25 cellular contexts compared by ENCODE assay signal in genomic region chr3:149450281-149450680, GRCh38. TPM values are rescaled to one million over a fixed set of nuclear protein-coding genes. Genes with fewer than 3 reads are reported as not detected.
DNase-seq lines count a peak whose midpoint lies in the region; ATAC-seq, FAIRE-seq and TF ChIP-seq lines count a peak whose summit lies in the region.
"Had no signal": no experiment of that assay in that cellular context is flagged by ENCODE, and none has a peak within 500 bp of the region (broad histone marks: within the 10 kb centered on the region; RNA-seq: fewer than 3 reads in every experiment).

No MANE protein-coding gene starts in this region.

- peak overlapping the region; percentile 39 for H3K4me2 ChIP-seq in astrocyte (ENCODE audit: low read length)

- intact Hi-C loops in heart right ventricle (cut with DNase I), result no loop called here
- intact Hi-C loops in left ventricle myocardium superior (cut with micrococcal nuclease), result no loop called here

- H3K79me2 ChIP-seq in astrocyte (ENCODE audit: insufficient read depth, low read length), result no peaks in the 10 kb centered on the region

- peak overlapping the region; percentile 58 for H3K9ac ChIP-seq in astrocyte (ENCODE audit: low read length)

- H3K27me3 Mint-ChIP-seq in astrocyte (ENCODE audit: low read depth, unreplicated experiment) (no peaks in the 10 kb centered on the region), mesothelial cell of epicardium (ENCODE audit: low read depth) (no peaks in the 10 kb centered on the region)

- H3K27ac Mint-ChIP-seq in astrocyte (ENCODE audit: unreplicated experiment) (peak overlapping the region; percentile 69), mesothelial cell of epicardium (peak overlapping the region; percentile 98)
- H3K27ac Mint-ChIP-seq: activated CD4-positive, alpha-beta T cell treated with anti-CD3 and anti-CD28 coated beads for 36 hours; activated naive CD8-positive, alpha-beta T cell treated with anti-CD3 and anti-CD28 coated beads, Interleukin-2, amount 50 U/mL, for 24 hours; activated T-helper 17 cell treated with anti-CD3 and anti-CD28 coated beads, Interleukin-2, amount 50 U/mL, for 72 hours; CD4-positive, CD25-positive, alpha-beta regulatory T cell; naive B cell had no signal

- peaks cover 45% of the 10 kb centered on the region for H3K4me1 Mint-ChIP-seq in astrocyte (ENCODE audit: low read depth, unreplicated experiment)
- peaks cover 37% of the 10 kb centered on the region for H3K4me1 Mint-ChIP-seq in mesothelial cell of epicardium
- H3K4me1 Mint-ChIP-seq: activated CD4-positive, alpha-beta T cell treated with anti-CD3 and anti-CD28 coated beads for 36 hours; activated T-helper 17 cell treated with anti-CD3 and anti-CD28 coated beads, Interleukin-2, amount 50 U/mL, for 72 hours; CD4-positive, CD25-positive, alpha-beta regulatory T cell had no signal

- H3K4me1 ChIP-seq in heart right ventricle (peaks cover 8 to 32% (median 29%) of the 10 kb centered on the region in 9 donors), astrocyte (ENCODE audit: insufficient read depth, low read length) (peaks cover 30% of the 10 kb centered on the region)

- H3K36me3 Mint-ChIP-seq in astrocyte (ENCODE audit: low read depth, unreplicated experiment), result peaks cover 8% of the 10 kb centered on the region
- H3K36me3 Mint-ChIP-seq in mesothelial cell of epicardium, result peaks cover 8% of the 10 kb centered on the region
- H3K36me3 Mint-ChIP-seq: CD4-positive, CD25-positive, alpha-beta regulatory T cell had no signal

- H3K4me3 ChIP-seq in heart right ventricle (no peak overlapping the region), astrocyte (ENCODE audit: insufficient read depth, low read depth, low read length) (no peak overlapping the region)
- H3K4me3 ChIP-seq: left lung had no signal

- no peaks in the 10 kb centered on the region for H3K27me3 ChIP-seq in heart right ventricle
- no peaks in the 10 kb centered on the region for H3K27me3 ChIP-seq in astrocyte (ENCODE audit: insufficient read depth, low read length)
- H3K27me3 ChIP-seq: left lung had no signal

- H4K20me1 ChIP-seq in astrocyte (ENCODE audit: insufficient read depth, low read length), result no peaks in the 10 kb centered on the region

- H3K9me3 ChIP-seq in heart right ventricle, result peaks cover 0 to 14% (median 0%) of the 10 kb centered on the region in 11 donors
- peaks cover 7% of the 10 kb centered on the region for H3K9me3 ChIP-seq in astrocyte (ENCODE audit: insufficient read depth, low read depth, low read length)

- no peaks in the 10 kb centered on the region for H3K36me3 ChIP-seq in heart right ventricle
- no peaks in the 10 kb centered on the region for H3K36me3 ChIP-seq in astrocyte (ENCODE audit: insufficient read depth, low read length)
- H3K36me3 ChIP-seq: left lung had no signal

- TF ChIP-seq CTCF in heart right ventricle (IDR thresholded peaks at IDR 0.05) (no peak), astrocyte (IDR thresholded peaks at IDR 0.05; ENCODE audit: insufficient read depth, low read depth, low read length) (no peak), mesothelial cell of epicardium (IDR thresholded peaks at IDR 0.05; ENCODE audit: unreplicated experiment) (no peak)

- ATAC-seq in heart right ventricle, result peak in 1 of 8 donors; percentile 26
- ATAC-seq in left ventricle myocardium superior, result no peak
- ATAC-seq in GM18870 (IDR thresholded peaks at IDR 0.05; ENCODE audit: unreplicated experiment), result no peak
- ATAC-seq: activated CD4-positive, alpha-beta T cell treated with anti-CD3 and anti-CD28 coated beads for 36 hours; activated naive CD8-positive, alpha-beta T cell treated with anti-CD3 and anti-CD28 coated beads, Interleukin-2, amount 50 U/mL, for 24 hours; activated T-helper 17 cell treated with anti-CD3 and anti-CD28 coated beads, Interleukin-2, amount 50 U/mL, for 72 hours had no signal

- FAIRE-seq in astrocyte (lab: Jason Lieb, UNC), result no peak
- FAIRE-seq: bronchial epithelial cell, TTC549 had no signal

- peaks cover 8% of the 10 kb centered on the region for H3K9me3 Mint-ChIP-seq in astrocyte (ENCODE audit: unreplicated experiment)
- H3K9me3 Mint-ChIP-seq in mesothelial cell of epicardium, result peaks cover 18% of the 10 kb centered on the region

- H3K4me3 Mint-ChIP-seq in astrocyte (ENCODE audit: unreplicated experiment), result no peak overlapping the region
- H3K4me3 Mint-ChIP-seq in mesothelial cell of epicardium, result no peak overlapping the region
- H3K4me3 Mint-ChIP-seq: activated CD4-positive, alpha-beta T cell treated with anti-CD3 and anti-CD28 coated beads for 36 hours; activated naive CD8-positive, alpha-beta T cell treated with anti-CD3 and anti-CD28 coated beads, Interleukin-2, amount 50 U/mL, for 24 hours; activated T-helper 17 cell treated with anti-CD3 and anti-CD28 coated beads, Interleukin-2, amount 50 U/mL, for 72 hours; CD4-positive, CD25-positive, alpha-beta regulatory T cell; naive B cell had no signal

- H3K27ac ChIP-seq in heart right ventricle (peak overlapping the region in 7 of 10 donors; percentile 34 to 80 (median 71)), astrocyte (ENCODE audit: low read depth, low read length) (peak overlapping the region; percentile 82)
- H3K27ac ChIP-seq: left lung had no signal

- peak overlapping the region; percentile 22 for H2AFZ ChIP-seq in astrocyte (ENCODE audit: low read depth, low read length)

- WGBS in heart right ventricle, 2 donors, result 42 to 58% methylated on average over 2 of the region's 2 CpGs

- no peak for DNase-seq in heart right ventricle
- DNase-seq in left ventricle myocardium superior, result no peak
- DNase-seq in astrocyte (ENCODE audit: low read depth), result no peak
- DNase-seq in mesothelial cell of epicardium (ENCODE audit: low spot score in 2 of 2, unreplicated experiment in 2 of 2), result no peak
- no peak for DNase-seq in C1 segment of cervical spinal cord (lab: John Stamatoyannopoulos, UW)
- no peak for DNase-seq in NK-92 (lab: John Stamatoyannopoulos, UW; ENCODE audit: unreplicated experiment)
- DNase-seq in NCI-H1694 (lab: John Stamatoyannopoulos, UW), result no peak
- DNase-seq: ACHN; activated CD4-positive, alpha-beta T cell treated with anti-CD3 and anti-CD28 coated beads for 36 hours; activated naive CD8-positive, alpha-beta T cell treated with anti-CD3 and anti-CD28 coated beads, Interleukin-2, amount 50 U/mL, for 24 hours; CD4-positive, CD25-positive, alpha-beta regulatory T cell; DMS79 treated with DMSO at 0.1 percent for 48 hours; KBM-7; left lung; naive B cell; NCI-H187 treated with DMSO at 0.1 percent for 48 hours; NCI-H446; stimulated activated CD4-positive, alpha-beta T cell treated with anti-CD3 and anti-CD28 coated beads, Interleukin-4, amount 100 ng/mL, for 1 hour; SW 1271 had no signal

RNA-seq across cellular contexts. Expression of gene TM4SF4, which starts 24.2 kb away (rescaled TPM):
- not detected for total RNA-seq in heart right ventricle
- not detected for polyA plus RNA-seq in heart right ventricle
- total RNA-seq in left ventricle myocardium superior, result not detected
- total RNA-seq in astrocyte, result not detected in 2 replicates
- 0.34 to 1.8 TPM (median 1.4 TPM) in 3 replicates for total RNA-seq in mesothelial cell of epicardium
- total RNA-seq: activated CD4-positive, alpha-beta T cell treated with anti-CD3 and anti-CD28 coated beads for 36 hours; activated T-helper 17 cell treated with anti-CD3 and anti-CD28 coated beads, Interleukin-2, amount 50 U/mL, for 72 hours; bronchial epithelial cell; CD4-positive, CD25-positive, alpha-beta regulatory T cell; skeletal muscle tissue; ureter had no signal
- polyA plus RNA-seq: CD4-positive, CD25-positive, alpha-beta regulatory T cell had no signal
